In genomic region chr2:105843797-105844374, GRCh38 we compare ENCODE assay signal across 19 cellular contexts.
DNase-seq lines count a peak whose midpoint lies in the region; ATAC-seq and TF ChIP-seq lines count a peak whose summit lies in the region.
"Had no signal": no experiment of that assay in that cellular context is flagged by ENCODE, and none has a peak within 500 bp of the region (broad histone marks: within the 10 kb centered on the region; RNA-seq: fewer than 3 reads in every experiment).

No MANE protein-coding gene starts in this region.

- H3K9me3 Mint-ChIP-seq in activated CD8-positive, alpha-beta T cell treated with anti-CD3 and anti-CD28 coated beads for 36 hours, result no peaks in the 10 kb centered on the region
- no peaks in the 10 kb centered on the region for H3K9me3 Mint-ChIP-seq in activated CD8-positive, alpha-beta T cell treated with anti-CD3 and anti-CD28 coated beads, Interleukin-2, amount 10 ng/mL, durations not matched to agents 7 days and 5 days (ENCODE audit: insufficient read depth)
- no peaks in the 10 kb centered on the region for H3K9me3 Mint-ChIP-seq in effector memory CD8-positive, alpha-beta T cell
- no peaks in the 10 kb centered on the region for H3K9me3 Mint-ChIP-seq in progenitor cell of endocrine pancreas (ENCODE audit: low read depth)

- no peaks in the 10 kb centered on the region for H3K27me3 ChIP-seq in breast epithelium

- ATAC-seq in activated CD8-positive, alpha-beta T cell treated with anti-CD3 and anti-CD28 coated beads for 36 hours, result no peak
- ATAC-seq in activated CD8-positive, alpha-beta T cell treated with anti-CD3 and anti-CD28 coated beads, Interleukin-2, amount 10 ng/mL, durations not matched to agents 7 days and 5 days, result no peak
- no peak for ATAC-seq in effector memory CD8-positive, alpha-beta T cell (replicated peaks)

- H3K4me1 Mint-ChIP-seq in activated CD8-positive, alpha-beta T cell treated with anti-CD3 and anti-CD28 coated beads for 36 hours (ENCODE audit: low read depth), result peaks cover 84% of the 10 kb centered on the region
- peaks cover 59% of the 10 kb centered on the region for H3K4me1 Mint-ChIP-seq in activated CD8-positive, alpha-beta T cell treated with anti-CD3 and anti-CD28 coated beads, Interleukin-2, amount 10 ng/mL, durations not matched to agents 7 days and 5 days (ENCODE audit: low read depth)
- peaks cover 63 to 86% of the 10 kb centered on the region in 2 donors for H3K4me1 Mint-ChIP-seq in effector memory CD8-positive, alpha-beta T cell (ENCODE audit: low read depth in 2 of 2)
- peaks cover 22% of the 10 kb centered on the region for H3K4me1 Mint-ChIP-seq in progenitor cell of endocrine pancreas (ENCODE audit: low read depth)

- DNase-seq in activated CD8-positive, alpha-beta T cell treated with anti-CD3 and anti-CD28 coated beads for 36 hours, result no peak
- DNase-seq in activated CD8-positive, alpha-beta T cell treated with anti-CD3 and anti-CD28 coated beads, Interleukin-2, amount 10 ng/mL, durations not matched to agents 7 days and 5 days, result no peak
- DNase-seq in effector memory CD8-positive, alpha-beta T cell, result no peak
- DNase-seq in progenitor cell of endocrine pancreas (ENCODE audit: low spot score, unreplicated experiment), result no peak
- DNase-seq in NCI-H2196 treated with DMSO at 0.1 percent for 48 hours (lab: John Stamatoyannopoulos, UW; ENCODE audit: unreplicated experiment), result no peak
- no peak for DNase-seq in NCI-H226
- no peak for DNase-seq in breast epithelium (ENCODE audit: low spot score in 2 of 2)
- DNase-seq: activated CD4-positive, alpha-beta T cell treated with anti-CD3 and anti-CD28 coated beads for 48 hours; activated T-cell treated with anti-CD3 and anti-CD28 coated beads for 4 hours; central memory CD4-positive, alpha-beta T cell; glutamatergic neuron; NCI-H1417; NCI-H2171; NCI-H774; posterior cingulate gyrus; small intestine; stimulated activated CD4-positive, alpha-beta T cell treated with anti-CD3 and anti-CD28 coated beads, Interleukin-4, amount 100 ng/mL, for 1 hour; T1000 had no signal

- POLR2A ChIA-PET in activated CD8-positive, alpha-beta T cell treated with anti-CD3 and anti-CD28 coated beads for 36 hours (lab: Charles Lee), result no interaction called here
- POLR2A ChIA-PET in activated CD8-positive, alpha-beta T cell treated with anti-CD3 and anti-CD28 coated beads, Interleukin-2, amount 10 ng/mL, durations not matched to agents 7 days and 5 days (lab: Charles Lee), result no interaction called here

- no peak overlapping the region for H3K4me3 Mint-ChIP-seq in activated CD8-positive, alpha-beta T cell treated with anti-CD3 and anti-CD28 coated beads for 36 hours
- H3K4me3 Mint-ChIP-seq in activated CD8-positive, alpha-beta T cell treated with anti-CD3 and anti-CD28 coated beads, Interleukin-2, amount 10 ng/mL, durations not matched to agents 7 days and 5 days, result no peak overlapping the region
- H3K4me3 Mint-ChIP-seq in effector memory CD8-positive, alpha-beta T cell, result no peak overlapping the region
- H3K4me3 Mint-ChIP-seq in progenitor cell of endocrine pancreas (ENCODE audit: low read depth), result no peak overlapping the region

- no peak overlapping the region for H3K4me3 ChIP-seq in breast epithelium

- H3K36me3 Mint-ChIP-seq in activated CD8-positive, alpha-beta T cell treated with anti-CD3 and anti-CD28 coated beads for 36 hours (ENCODE audit: low read depth), result peaks cover 65% of the 10 kb centered on the region
- peaks cover 59% of the 10 kb centered on the region for H3K36me3 Mint-ChIP-seq in activated CD8-positive, alpha-beta T cell treated with anti-CD3 and anti-CD28 coated beads, Interleukin-2, amount 10 ng/mL, durations not matched to agents 7 days and 5 days (ENCODE audit: low read depth)
- H3K36me3 Mint-ChIP-seq in effector memory CD8-positive, alpha-beta T cell (ENCODE audit: insufficient read depth), result peaks cover 12% of the 10 kb centered on the region
- peaks cover 16% of the 10 kb centered on the region for H3K36me3 Mint-ChIP-seq in progenitor cell of endocrine pancreas (ENCODE audit: insufficient read depth)

- H3K9me3 ChIP-seq in breast epithelium, result no peaks in the 10 kb centered on the region

- no peaks in the 10 kb centered on the region for H3K4me1 ChIP-seq in breast epithelium

- TF ChIP-seq RAD21 in Ishikawa (IDR thresholded peaks at IDR 0.05; ENCODE audit: low read depth), result no peak

- TF ChIP-seq POLR2A in breast epithelium (IDR thresholded peaks at IDR 0.05), result no peak

- H3K27ac ChIP-seq in breast epithelium, result no peak overlapping the region

- TF ChIP-seq EP300 in Ishikawa (IDR thresholded peaks at IDR 0.05; ENCODE audit: borderline replicate concordance), result no peak

- intact Hi-C loops in activated CD8-positive, alpha-beta T cell treated with anti-CD3 and anti-CD28 coated beads for 36 hours (cut with micrococcal nuclease), result no loop called here
- intact Hi-C loops in breast epithelium (cut with DNase I; ENCODE audit: low total_unique reads), result no loop called here

- H3K27me3 Mint-ChIP-seq in activated CD8-positive, alpha-beta T cell treated with anti-CD3 and anti-CD28 coated beads for 36 hours, result no peaks in the 10 kb centered on the region
- no peaks in the 10 kb centered on the region for H3K27me3 Mint-ChIP-seq in activated CD8-positive, alpha-beta T cell treated with anti-CD3 and anti-CD28 coated beads, Interleukin-2, amount 10 ng/mL, durations not matched to agents 7 days and 5 days (ENCODE audit: low read depth)
- H3K27me3 Mint-ChIP-seq in effector memory CD8-positive, alpha-beta T cell, result no peaks in the 10 kb centered on the region
- H3K27me3 Mint-ChIP-seq in progenitor cell of endocrine pancreas, result no peaks in the 10 kb centered on the region

- H3K27ac Mint-ChIP-seq in activated CD8-positive, alpha-beta T cell treated with anti-CD3 and anti-CD28 coated beads for 36 hours, result peak overlapping the region; percentile 79
- no peak overlapping the region for H3K27ac Mint-ChIP-seq in activated CD8-positive, alpha-beta T cell treated with anti-CD3 and anti-CD28 coated beads, Interleukin-2, amount 10 ng/mL, durations not matched to agents 7 days and 5 days
- H3K27ac Mint-ChIP-seq in effector memory CD8-positive, alpha-beta T cell, result peak overlapping the region; percentile 70 to 72
- peak overlapping the region; percentile 85 for H3K27ac Mint-ChIP-seq in progenitor cell of endocrine pancreas

- CTCF ChIA-PET in activated CD8-positive, alpha-beta T cell treated with anti-CD3 and anti-CD28 coated beads for 36 hours (lab: Charles Lee), result no interaction called here
- CTCF ChIA-PET in activated CD8-positive, alpha-beta T cell treated with anti-CD3 and anti-CD28 coated beads, Interleukin-2, amount 10 ng/mL, durations not matched to agents 7 days and 5 days (lab: Charles Lee), result no interaction called here

- H3K36me3 ChIP-seq in breast epithelium, result no peaks in the 10 kb centered on the region

- TF ChIP-seq CTCF in activated CD8-positive, alpha-beta T cell treated with anti-CD3 and anti-CD28 coated beads for 36 hours (IDR thresholded peaks at IDR 0.05), result no peak
- TF ChIP-seq CTCF in progenitor cell of endocrine pancreas (IDR thresholded peaks at IDR 0.05; ENCODE audit: unreplicated experiment) (no peak), breast epithelium (IDR thresholded peaks at IDR 0.05) (no peak)

TF ChIP-seq in Ishikawa, 13 proteins besides CTCF, POLR2A, EP300 and RAD21:
- TF ChIP-seq EGR1 (IDR thresholded peaks at IDR 0.05), result no peak
- TF ChIP-seq TEAD4 (IDR thresholded peaks at IDR 0.05), result peak; percentile 51
